Comparison of ENCODE assay signal across 8 cellular contexts in genomic region chr12:107761502-107761904, GRCh38. TPM values are rescaled to one million over a fixed set of nuclear protein-coding genes. Genes with fewer than 3 reads are reported as not detected.
DNase-seq lines count a peak whose midpoint lies in the region; ATAC-seq and TF ChIP-seq lines count a peak whose summit lies in the region.

No MANE protein-coding gene starts in this region.

- no peak overlapping the region for H4K8ac ChIP-seq in neuronal stem cell (ENCODE audit: low read depth, low read length)

- no peak overlapping the region for H3K4ac ChIP-seq in neuronal stem cell (ENCODE audit: low read length)

- H3K79me1 ChIP-seq in neuronal stem cell (ENCODE audit: low read depth, low read length): no peaks in the 10 kb centered on the region

- TF ChIP-seq POLR2A in esophagus squamous epithelium (IDR thresholded peaks at IDR 0.05): no peak

- intact Hi-C loops in esophagus squamous epithelium (cut with DNase I): loop anchor here (5.0 kb wide), 1 partner anchor 121 kb away; no protein-coding TSS in a partner anchor

- H3K4me1 ChIP-seq in esophagus squamous epithelium (peaks cover 17 to 38% (median 23%) of the 10 kb centered on the region in 3 donors), neuronal stem cell (ENCODE audit: control insufficient read depth in 2 of 2, insufficient read depth in 1 of 2, low read depth in 1 of 2, low read length in 2 of 2) (peaks cover 3 to 10% of the 10 kb centered on the region in 2 donors)

- H3K9ac ChIP-seq in neuronal stem cell (ENCODE audit: low read depth, low read length, poor library complexity): peak overlapping the region; percentile 4

- TF ChIP-seq CTCF in esophagus squamous epithelium (IDR thresholded peaks at IDR 0.05): no peak

- ATAC-seq in HG02798 (IDR thresholded peaks at IDR 0.05; ENCODE audit: poor library complexity, unreplicated experiment): no peak
- no peak for ATAC-seq in HG02840 (IDR thresholded peaks at IDR 0.05; ENCODE audit: low FRiP score, unreplicated experiment)

- no peaks in the 10 kb centered on the region for H3K9me3 ChIP-seq in esophagus squamous epithelium
- H3K9me3 ChIP-seq in neuronal stem cell (replicated peaks in 1 of 2; ENCODE audit: control insufficient read depth in 2 of 2, insufficient read depth in 1 of 2, low read depth in 1 of 2, low read length in 2 of 2): no peaks in the 10 kb centered on the region

- peak overlapping the region; percentile 81 for H3K4me2 ChIP-seq in neuronal stem cell (ENCODE audit: insufficient read depth, low read length, poor library complexity, severe bottlenecking)

- no peak overlapping the region for H3K23ac ChIP-seq in neuronal stem cell (ENCODE audit: low read depth, low read length, poor library complexity)

- no peak overlapping the region for H2BK12ac ChIP-seq in neuronal stem cell (ENCODE audit: low read length)

- peak overlapping the region; percentile 52 to 92 (median 90) for H3K27ac ChIP-seq in esophagus squamous epithelium
- no peak overlapping the region for H3K27ac ChIP-seq in neuronal stem cell (replicated peaks; ENCODE audit: low read length)

- H3K18ac ChIP-seq in neuronal stem cell (ENCODE audit: low read length): peak overlapping the region; percentile 48

- H3K27me3 ChIP-seq in esophagus squamous epithelium: no peaks in the 10 kb centered on the region
- H3K27me3 ChIP-seq in neuronal stem cell (ENCODE audit: control insufficient read depth in 3 of 3, insufficient read depth in 3 of 3, low read depth in 1 of 3, low read length in 3 of 3): peaks cover 0 to 25% (median 0%) of the 10 kb centered on the region in 3 experiments

- H2BK5ac ChIP-seq in neuronal stem cell (ENCODE audit: low read length): no peak overlapping the region

- H2BK15ac ChIP-seq in neuronal stem cell (ENCODE audit: low read length): no peak overlapping the region

- H2BK120ac ChIP-seq in neuronal stem cell (ENCODE audit: low read depth, low read length): no peak overlapping the region

- no peak overlapping the region for H3K14ac ChIP-seq in neuronal stem cell (ENCODE audit: low read length)

- 7 to 9% methylated on average over 5 to 12 of the region's 12 CpGs for WGBS in esophagus squamous epithelium, 2 donors
- no CpG with 5 or more reads among the region's 12 CpGs for WGBS in neuronal stem cell (ENCODE audit: extremely low coverage in 2 of 2, insufficient read length in 2 of 2, insufficient replicate concordance in 1 of 2), 2 donors

- H3K36me3 ChIP-seq in esophagus squamous epithelium (peaks cover 0 to 18% (median 0%) of the 10 kb centered on the region in 3 donors), neuronal stem cell (replicated peaks in 1 of 2; ENCODE audit: control insufficient read depth in 2 of 2, insufficient read depth in 2 of 2, low read length in 2 of 2) (peaks cover 4 to 28% of the 10 kb centered on the region in 2 donors)

- no peak overlapping the region for H4K91ac ChIP-seq in neuronal stem cell (ENCODE audit: low read depth, low read length, poor library complexity)

- DNase-seq in stimulated activated CD4-positive, alpha-beta T cell treated with anti-CD3 and anti-CD28 coated beads, Interleukin-4, amount 100 ng/mL, for 24 hours: peak; percentile 11
- no peak for DNase-seq in stimulated activated CD4-positive, alpha-beta T cell treated with anti-CD3 and anti-CD28 coated beads, Interleukin-1b, Interleukin-23, amount 100 ng/mL, for 48 hours
- DNase-seq in SW480 (ENCODE audit: low spot score) (peak; percentile 8), esophagus squamous epithelium (lab: John Stamatoyannopoulos, UW) (no peak), neuronal stem cell (ENCODE audit: low spot score) (no peak), NCI-H2081 (lab: John Stamatoyannopoulos, UW) (no peak)

- no peak overlapping the region for H2AK5ac ChIP-seq in neuronal stem cell (ENCODE audit: low read depth, low read length)

- peak overlapping the region; percentile 99 for H2AFZ ChIP-seq in neuronal stem cell (ENCODE audit: low read length)

- H3K4me3 ChIP-seq in esophagus squamous epithelium: peak overlapping the region; percentile 69 to 94 (median 90)
- peak overlapping the region; percentile 65 to 80 for H3K4me3 ChIP-seq in neuronal stem cell (ENCODE audit: low read length in 2 of 2)

RNA-seq across cellular contexts. Expression of gene PRDM4, which starts 0.6 kb away (rescaled TPM):
- total RNA-seq in esophagus squamous epithelium: 10 to 100 TPM; 11.4 to 24.8 (median 22.9) TPM
- polyA plus RNA-seq in neuronal stem cell (2013, experiment 1 of 2): 13.1 TPM
- 13.2 TPM for polyA plus RNA-seq in neuronal stem cell (2013, experiment 2 of 2)

RNA-seq across cellular contexts. Expression of gene ASCL4, which starts 13.0 kb away (rescaled TPM):
- under 1 TPM in 1 of 4 donors, not detected in 3; 0.19 TPM for total RNA-seq in esophagus squamous epithelium
- polyA plus RNA-seq in neuronal stem cell (2013, experiment 1 of 2): not detected
- polyA plus RNA-seq in neuronal stem cell (2013, experiment 2 of 2): not detected

Comparison
In these comparisons a context has a peak if more than half of its experiments do, and no peak if none do; other contexts are left out.
1. DNase-seq: peak in stimulated activated CD4-positive, alpha-beta T cell treated with anti-CD3 and anti-CD28 coated beads, Interleukin-4, amount 100 ng/mL, for 24 hours (single experiment) and SW480 (single experiment); none in stimulated activated CD4-positive, alpha-beta T cell treated with anti-CD3 and anti-CD28 coated beads, Interleukin-1b, Interleukin-23, amount 100 ng/mL, for 48 hours (single experiment), esophagus squamous epithelium (single experiment), neuronal stem cell (single experiment) and NCI-H2081 (0 of 2).